23 cellular contexts compared by ENCODE assay signal in genomic region chr6:4895971-4896370, GRCh38.
"Had no signal": no experiment of that assay in that cellular context is flagged by ENCODE, and none has a peak within 500 bp of the region (broad histone marks: within the 10 kb centered on the region; RNA-seq: fewer than 3 reads in every experiment).

No MANE protein-coding gene starts in this region.

- H3K4me1 Mint-ChIP-seq: stimulated activated effector memory CD8-positive, alpha-beta T cell treated with anti-CD3 and anti-CD28 coated beads, Interleukin-12 subunit alpha, Interleukin-12 subunit beta, amount 100 ng/mL, for 72 hours had no signal

- H3K4me3 ChIP-seq: adrenal gland, ascending aorta, dorsolateral prefrontal cortex, left ventricle myocardium inferior, right lobe of liver, skin epidermis, transverse colon, vagina had no signal

- H2AFZ ChIP-seq: parathyroid adenoma had no signal

- H3K9me3 Mint-ChIP-seq: activated CD8-positive, alpha-beta T cell treated with anti-CD3 and anti-CD28 coated beads for 36 hours; natural killer cell treated with Interleukin-12 subunit alpha and Interleukin-12 subunit beta and Interleukin-15 and Interleukin-18, amount 100 ng/mL, for 72 hours had no signal

- DNase-seq: activated CD4-positive, alpha-beta T cell treated with anti-CD3 and anti-CD28 coated beads for 48 hours; activated CD8-positive, alpha-beta T cell treated with anti-CD3 and anti-CD28 coated beads for 36 hours; activated naive CD4-positive, alpha-beta T cell; activated T-cell treated with anti-CD3 and anti-CD28 coated beads, Interleukin-2, amount 50 U/mL, for 4 hours; adrenal gland; brain microvascular endothelial cell; central memory CD4-positive, alpha-beta T cell; dorsolateral prefrontal cortex; left ventricle myocardium inferior; midbrain; nucleus accumbens; right lobe of liver; stimulated activated CD4-positive, alpha-beta T cell treated with anti-CD3 and anti-CD28 coated beads, Interleukin-1b, Interleukin-23, amount 100 ng/mL, for 48 hours; T-helper 9 cell; transverse colon had no signal

- H3K27ac Mint-ChIP-seq: activated CD8-positive, alpha-beta T cell treated with anti-CD3 and anti-CD28 coated beads for 36 hours; activated naive CD8-positive, alpha-beta T cell; activated T-helper 2 cell treated with anti-CD3 and anti-CD28 coated beads, Interferon-gamma antibody, Interleukin-2, Interleukin-4, amounts not matched to agents 10 μg/mL and 5 μg/mL and 100 μg/mL, durations not matched to agents 14 hours and 24 hours and 36 hours; natural killer cell treated with Interleukin-12 subunit alpha and Interleukin-12 subunit beta and Interleukin-15 and Interleukin-18, amount 100 ng/mL, for 72 hours had no signal

- H3K27me3 ChIP-seq: adrenal gland, ascending aorta, brain microvascular endothelial cell, dorsolateral prefrontal cortex, right lobe of liver, transverse colon, vagina had no signal

- H3K9ac ChIP-seq: parathyroid adenoma had no signal

- H3K27ac ChIP-seq: ascending aorta, brain microvascular endothelial cell, dorsolateral prefrontal cortex, left ventricle myocardium inferior, parathyroid adenoma, right lobe of liver, skin epidermis, transverse colon, vagina had no signal

- H3K4me1 ChIP-seq: ascending aorta, left ventricle myocardium inferior, parathyroid adenoma, transverse colon, vagina had no signal

- ATAC-seq: activated CD8-positive, alpha-beta T cell treated with anti-CD3 and anti-CD28 coated beads for 36 hours; activated T-cell treated with anti-CD3 and anti-CD28 coated beads, Interleukin-2, amount 50 U/mL, for 4 hours; natural killer cell treated with Interleukin-12 subunit alpha and Interleukin-12 subunit beta and Interleukin-15 and Interleukin-18, amount 100 ng/mL, for 72 hours; right lobe of liver; stimulated activated effector memory CD8-positive, alpha-beta T cell treated with anti-CD3 and anti-CD28 coated beads, Interleukin-12 subunit alpha, Interleukin-12 subunit beta, amount 100 ng/mL, for 72 hours had no signal

- H3K27me3 Mint-ChIP-seq: activated CD8-positive, alpha-beta T cell treated with anti-CD3 and anti-CD28 coated beads for 36 hours; activated naive CD8-positive, alpha-beta T cell; natural killer cell treated with Interleukin-12 subunit alpha and Interleukin-12 subunit beta and Interleukin-15 and Interleukin-18, amount 100 ng/mL, for 72 hours had no signal

- H3K9me3 ChIP-seq: right lobe of liver, vagina had no signal

- H3K4me3 Mint-ChIP-seq: activated CD8-positive, alpha-beta T cell treated with anti-CD3 and anti-CD28 coated beads for 36 hours; activated naive CD8-positive, alpha-beta T cell; activated T-cell treated with anti-CD3 and anti-CD28 coated beads, Interleukin-2, amount 50 U/mL, for 4 hours; natural killer cell treated with Interleukin-12 subunit alpha and Interleukin-12 subunit beta and Interleukin-15 and Interleukin-18, amount 100 ng/mL, for 72 hours; stimulated activated effector memory CD8-positive, alpha-beta T cell treated with anti-CD3 and anti-CD28 coated beads, Interleukin-12 subunit alpha, Interleukin-12 subunit beta, amount 100 ng/mL, for 72 hours had no signal
